In genomic region chr1:183022202-183023145, GRCh38 we compare ENCODE assay signal across 8 cellular contexts. TPM values are rescaled to one million over a fixed set of nuclear protein-coding genes. Genes with fewer than 3 reads are reported as not detected.
A peak's percentile ranks its signal among the peaks of the same experiment; 100 is the strongest.
DNase-seq lines count a peak whose midpoint lies in the region; ATAC-seq lines count a peak whose summit lies in the region.

No MANE protein-coding gene starts in this region.

- peak overlapping the region; percentile 51 to 72 (median 60) for H3K4me3 Mint-ChIP-seq in CD4-positive, alpha-beta memory T cell

- no peak overlapping the region for H3K27ac Mint-ChIP-seq in CD4-positive, alpha-beta memory T cell

- peaks cover 11 to 22% (median 17%) of the 10 kb centered on the region in 4 donors for H3K4me1 Mint-ChIP-seq in CD4-positive, alpha-beta memory T cell

- peaks cover 0 to 7% (median 3%) of the 10 kb centered on the region in 8 donors for H3K9me3 Mint-ChIP-seq in CD4-positive, alpha-beta memory T cell

- H3K9me3 ChIP-seq in CD4-positive, alpha-beta memory T cell (ENCODE audit: control insufficient read depth in 1 of 2, low read length in 2 of 2) = no peaks in the 10 kb centered on the region
- H3K9me3 ChIP-seq in SJCRH30 (replicated peaks) (no peaks in the 10 kb centered on the region), iPS-15b (ENCODE audit: control insufficient read depth, insufficient read depth, low read length) (no peaks in the 10 kb centered on the region)
- H3K9me3 ChIP-seq in effector memory CD4-positive, alpha-beta T cell (ENCODE audit: control insufficient read depth, low read length) = no peaks in the 10 kb centered on the region

- H3K4me1 ChIP-seq in CD4-positive, alpha-beta memory T cell (ENCODE audit: insufficient read depth, low read length) = peaks cover 10% of the 10 kb centered on the region
- peaks cover 15% of the 10 kb centered on the region for H3K4me1 ChIP-seq in SJCRH30
- peaks cover 10% of the 10 kb centered on the region for H3K4me1 ChIP-seq in iPS-15b (ENCODE audit: control insufficient read depth, insufficient read depth, low read length)
- peaks cover 11% of the 10 kb centered on the region for H3K4me1 ChIP-seq in effector memory CD4-positive, alpha-beta T cell (ENCODE audit: control insufficient read depth, insufficient read depth, low read length, poor library complexity, severe bottlenecking)

- peaks cover 30% of the 10 kb centered on the region for H3K27me3 ChIP-seq in CD4-positive, alpha-beta memory T cell (ENCODE audit: insufficient read depth, low read length)
- H3K27me3 ChIP-seq in SJCRH30 (no peaks in the 10 kb centered on the region), iPS-15b (ENCODE audit: control insufficient read depth, insufficient read depth, low read length) (no peaks in the 10 kb centered on the region)
- peaks cover 16% of the 10 kb centered on the region for H3K27me3 ChIP-seq in effector memory CD4-positive, alpha-beta T cell (replicated peaks; ENCODE audit: control insufficient read depth, insufficient read depth, low read length, poor library complexity, severe bottlenecking)

- peak in 1 of 5 donors; percentile 36 for DNase-seq in CD4-positive, alpha-beta memory T cell
- DNase-seq in SJCRH30 (peak; percentile 64 to 76), brain pericyte (ENCODE audit: low read depth, low spot score) (peak; percentile 90), renal cortical epithelial cell (ENCODE audit: low read depth) (peak; percentile 99)
- no peak for DNase-seq in effector memory CD4-positive, alpha-beta T cell

- no peak overlapping the region for H3K27ac ChIP-seq in CD4-positive, alpha-beta memory T cell (ENCODE audit: low read depth, low read length)
- H3K27ac ChIP-seq in SJCRH30 = peak overlapping the region; percentile 95
- no peak overlapping the region for H3K27ac ChIP-seq in effector memory CD4-positive, alpha-beta T cell (ENCODE audit: insufficient read depth, low read length, poor library complexity, severe bottlenecking)

- no peak overlapping the region for H3K4me3 ChIP-seq in CD4-positive, alpha-beta memory T cell (ENCODE audit: low read length in 2 of 2)
- H3K4me3 ChIP-seq in SJCRH30 (peak overlapping the region; percentile 98), iPS-15b (ENCODE audit: low read depth, low read length) (peak overlapping the region; percentile 87)
- no peak overlapping the region for H3K4me3 ChIP-seq in effector memory CD4-positive, alpha-beta T cell (ENCODE audit: insufficient read depth, low read depth, low read length, poor library complexity, severe bottlenecking)

- H3K27me3 Mint-ChIP-seq in CD4-positive, alpha-beta memory T cell = peaks cover 55 to 56% of the 10 kb centered on the region in 2 donors

- ATAC-seq in GM19324 (IDR thresholded peaks at IDR 0.05; ENCODE audit: low FRiP score, unreplicated experiment) = peak; percentile 35
- ATAC-seq in HG03521 (IDR thresholded peaks at IDR 0.05; ENCODE audit: unreplicated experiment) = peak; percentile 22

- CTCF ChIA-PET in CD4-positive, alpha-beta memory T cell (lab: Charles Lee; ENCODE audit: partially characterized antibody) = no interaction called here

- intact Hi-C loops in CD4-positive, alpha-beta memory T cell (cut with micrococcal nuclease) = no loop called here

- H3K9ac ChIP-seq in iPS-15b (ENCODE audit: low read depth, low read length) = peak overlapping the region; percentile 91

- POLR2A ChIA-PET in CD4-positive, alpha-beta memory T cell (lab: Charles Lee; ENCODE audit: partially characterized antibody) = no interaction called here

- H3K36me3 ChIP-seq in CD4-positive, alpha-beta memory T cell (ENCODE audit: insufficient read depth, low read length) = no peaks in the 10 kb centered on the region
- no peaks in the 10 kb centered on the region for H3K36me3 ChIP-seq in SJCRH30
- no peaks in the 10 kb centered on the region for H3K36me3 ChIP-seq in iPS-15b (ENCODE audit: control insufficient read depth, insufficient read depth, low read length)
- H3K36me3 ChIP-seq in effector memory CD4-positive, alpha-beta T cell (ENCODE audit: control insufficient read depth, insufficient read depth, low read length) = no peaks in the 10 kb centered on the region

- peaks cover 0 to 1% of the 10 kb centered on the region in 2 donors for H3K36me3 Mint-ChIP-seq in CD4-positive, alpha-beta memory T cell

RNA-seq across cellular contexts. Expression of gene LAMC1, which starts 0.7 kb away (rescaled TPM):
- total RNA-seq in CD4-positive, alpha-beta memory T cell = under 1 TPM; 0.49 to 0.50 TPM
- polyA plus RNA-seq in CD4-positive, alpha-beta memory T cell = not detected
- total RNA-seq in SJCRH30 (2014; rRNA removed; shearing (Covaris generic)) = 122 and 123 TPM in 2 replicates
- total RNA-seq in renal cortical epithelial cell = 241 and 266 TPM in 2 replicates

Comparison
In these comparisons a context has a peak if more than half of its experiments do, and no peak if none do; other contexts are left out.
1. DNase-seq: peak in SJCRH30 (2 of 2), brain pericyte (single experiment) and renal cortical epithelial cell (single experiment); none in effector memory CD4-positive, alpha-beta T cell (0 of 3).
2. H3K4me3 ChIP-seq: peak in SJCRH30 (single experiment) and iPS-15b (single experiment); none in CD4-positive, alpha-beta memory T cell (0 of 2) and effector memory CD4-positive, alpha-beta T cell (single experiment).
3. RNA of gene LAMC1, which starts 0.7 kb away (total RNA-seq): 241 to 266 TPM in renal cortical epithelial cell and 122 to 123 TPM in SJCRH30; 0.49 to 0.50 TPM in CD4-positive, alpha-beta memory T cell; every median in the first group is over 10 times any median in the second.